In genomic region chr11:27158763-27159679, GRCh38 we compare ENCODE assay signal across 8 cellular contexts.
A peak's percentile ranks its signal among the peaks of the same experiment; 100 is the strongest.
DNase-seq lines count a peak whose midpoint lies in the region; ATAC-seq and TF ChIP-seq lines count a peak whose summit lies in the region.

No MANE protein-coding gene starts in this region.

- DNase-seq in activated CD4-positive, alpha-beta T cell treated with anti-CD3 and anti-CD28 coated beads for 36 hours, result peak; percentile 31
- no peak for DNase-seq in activated CD4-positive, alpha-beta T cell treated with anti-CD3 and anti-CD28 coated beads, Interleukin-2, amount 50 U/mL, for 4 hours
- DNase-seq in HCEC 1CT (peak; percentile 84), NCI-H1092 treated with DMSO at 0.1 percent for 48 hours (lab: John Stamatoyannopoulos, UW) (peak; percentile 44), T1000 (lab: John Stamatoyannopoulos, UW) (peak; percentile 9), fibroblast of pulmonary artery (ENCODE audit: low read depth) (peak; percentile 89), non-pigmented ciliary epithelial cell (ENCODE audit: low read depth) (peak; percentile 48)

- no peaks in the 10 kb centered on the region for H3K36me3 Mint-ChIP-seq in activated CD4-positive, alpha-beta T cell treated with anti-CD3 and anti-CD28 coated beads for 36 hours (ENCODE audit: low read depth)

- H3K4me3 Mint-ChIP-seq in activated CD4-positive, alpha-beta T cell treated with anti-CD3 and anti-CD28 coated beads for 36 hours, result no peak overlapping the region

- H3K4me3 ChIP-seq in fibroblast of pulmonary artery (replicated peaks; ENCODE audit: low read depth, low read length), result no peak overlapping the region

- ATAC-seq in activated CD4-positive, alpha-beta T cell treated with anti-CD3 and anti-CD28 coated beads for 36 hours, result no peak
- no peak for ATAC-seq in GM21737 (IDR thresholded peaks at IDR 0.05; ENCODE audit: unreplicated experiment)

- intact Hi-C loops in activated CD4-positive, alpha-beta T cell treated with anti-CD3 and anti-CD28 coated beads for 36 hours (cut with DNase I, micrococcal nuclease), result loop anchor here (1.0 to 10.0 kb wide), 4 partner anchors 404 to 874 kb away; no protein-coding TSS in a partner anchor

- POLR2A ChIA-PET in activated CD4-positive, alpha-beta T cell treated with anti-CD3 and anti-CD28 coated beads for 36 hours (lab: Charles Lee), result no interaction called here

- no peaks in the 10 kb centered on the region for H3K4me1 Mint-ChIP-seq in activated CD4-positive, alpha-beta T cell treated with anti-CD3 and anti-CD28 coated beads for 36 hours

- H3K9me3 Mint-ChIP-seq in activated CD4-positive, alpha-beta T cell treated with anti-CD3 and anti-CD28 coated beads for 36 hours (ENCODE audit: low read depth), result no peaks in the 10 kb centered on the region

- TF ChIP-seq CTCF in fibroblast of pulmonary artery (IDR thresholded peaks at IDR 0.05; ENCODE audit: low read length, missing control alignments), result peak; percentile 84

- no peak overlapping the region for H3K27ac Mint-ChIP-seq in activated CD4-positive, alpha-beta T cell treated with anti-CD3 and anti-CD28 coated beads for 36 hours

- CTCF ChIA-PET in activated CD4-positive, alpha-beta T cell treated with anti-CD3 and anti-CD28 coated beads for 36 hours (lab: Charles Lee), result interaction anchor here (0.5 to 1.1 kb wide), 3 partner anchors 187 to 865 kb away, joined by 3 read pairs; no protein-coding TSS in a partner anchor

- peaks cover 9% of the 10 kb centered on the region for H3K27me3 Mint-ChIP-seq in activated CD4-positive, alpha-beta T cell treated with anti-CD3 and anti-CD28 coated beads for 36 hours

Comparison
In these comparisons a context has a peak if more than half of its experiments do, and no peak if none do; other contexts are left out.
1. DNase-seq: peak in activated CD4-positive, alpha-beta T cell treated with anti-CD3 and anti-CD28 coated beads for 36 hours (single experiment), HCEC 1CT (single experiment), NCI-H1092 treated with DMSO at 0.1 percent for 48 hours (single experiment), T1000 (single experiment), fibroblast of pulmonary artery (single experiment) and non-pigmented ciliary epithelial cell (single experiment); none in activated CD4-positive, alpha-beta T cell treated with anti-CD3 and anti-CD28 coated beads, Interleukin-2, amount 50 U/mL, for 4 hours (0 of 2).